18 cellular contexts compared by ENCODE assay signal in the genomic region with DNA sequence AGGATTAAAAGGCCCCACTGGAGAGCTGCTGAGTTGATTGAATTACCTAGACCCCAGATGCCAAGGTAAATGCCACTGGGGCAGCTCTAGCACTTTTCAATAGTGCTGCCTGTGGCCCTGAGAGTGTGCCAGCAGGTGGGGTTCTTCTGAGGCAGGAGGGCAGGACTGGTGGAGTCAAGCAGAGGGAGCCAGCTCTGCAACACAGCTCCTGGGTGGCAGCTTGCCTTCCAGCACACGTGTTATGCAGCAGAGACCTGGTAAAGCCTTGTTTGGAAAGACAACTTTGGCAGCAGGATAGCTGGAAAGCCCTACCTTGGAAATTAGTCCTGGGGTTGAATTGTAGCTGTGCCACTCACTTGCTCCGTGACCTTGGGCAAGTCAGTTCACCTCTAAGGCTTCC.
DNase-seq lines count a peak whose midpoint lies in the region; ATAC-seq and TF ChIP-seq lines count a peak whose summit lies in the region.
"Had no signal": no experiment of that assay in that cellular context is flagged by ENCODE, and none has a peak within 500 bp of the region (broad histone marks: within the 10 kb centered on the region; RNA-seq: fewer than 3 reads in every experiment).

No MANE protein-coding gene starts in this region.

- in situ Hi-C loops in gastrocnemius medialis (cut with MboI; ENCODE audit: low sequenced_read_pairs in 4 of 4) = no loop called here

- H3K4me1 Mint-ChIP-seq in activated T-cell treated with anti-CD3 and anti-CD28 coated beads, Interleukin-2, amount 50 U/mL, for 4 hours (ENCODE audit: low read depth) = no peaks in the 10 kb centered on the region
- H3K4me1 Mint-ChIP-seq: naive thymus-derived CD4-positive, alpha-beta T cell; stimulated activated naive B cell treated with anti-CD40 and anti-IgM and Interleukin-4, amounts not matched to agents 10 μg/mL and 1 μg/mL and 100 μg/mL, for 72 hours had no signal

- H3K4me2 ChIP-seq in Karpas-422 (ENCODE audit: low read depth, low read length, poor library complexity, severe bottlenecking) = no peak overlapping the region
- H3K4me2 ChIP-seq: BLaER1 had no signal

- no peaks in the 10 kb centered on the region for H3K27me3 ChIP-seq in Karpas-422 (ENCODE audit: low read length)
- no peaks in the 10 kb centered on the region for H3K27me3 ChIP-seq in WERI-Rb-1 (ENCODE audit: insufficient read depth, low read depth, severe bottlenecking)
- H3K27me3 ChIP-seq in gastrocnemius medialis = no peaks in the 10 kb centered on the region
- H3K27me3 ChIP-seq: BLaER1, esophagus squamous epithelium, left lung had no signal

- TF ChIP-seq POLR2A in gastrocnemius medialis (IDR thresholded peaks at IDR 0.05) = no peak

- no peaks in the 10 kb centered on the region for H3K9me3 Mint-ChIP-seq in activated T-cell treated with anti-CD3 and anti-CD28 coated beads, Interleukin-2, amount 50 U/mL, for 4 hours
- H3K9me3 Mint-ChIP-seq: stimulated activated naive B cell treated with anti-CD40 and anti-IgM and Interleukin-4, amounts not matched to agents 10 μg/mL and 1 μg/mL and 100 μg/mL, for 72 hours had no signal

- H3K9me3 ChIP-seq in Karpas-422 (ENCODE audit: low read length) (no peaks in the 10 kb centered on the region), WERI-Rb-1 (ENCODE audit: severe bottlenecking) (no peaks in the 10 kb centered on the region), gastrocnemius medialis (no peaks in the 10 kb centered on the region)
- H3K9me3 ChIP-seq: BLaER1, esophagus squamous epithelium, left lung had no signal

- no peaks in the 10 kb centered on the region for H3K36me3 ChIP-seq in Karpas-422 (ENCODE audit: insufficient read depth, low read length)
- H3K36me3 ChIP-seq in WERI-Rb-1 = no peaks in the 10 kb centered on the region
- no peaks in the 10 kb centered on the region for H3K36me3 ChIP-seq in gastrocnemius medialis
- H3K36me3 ChIP-seq: BLaER1, esophagus squamous epithelium, left lung had no signal

- intact Hi-C loops in gastrocnemius medialis (cut with DNase I; ENCODE audit: low total_unique reads) = no loop called here

- peak; percentile 5 for DNase-seq in activated T-cell treated with anti-CD3 and anti-CD28 coated beads, Interleukin-2, amount 50 U/mL, for 4 hours
- DNase-seq in activated T-cell treated with anti-CD3 and anti-CD28 coated beads for 4 hours (no peak), Karpas-422 (peak; percentile 49), WERI-Rb-1 (no peak), gastrocnemius medialis (peak; percentile 19 to 68), coronary artery (ENCODE audit: low spot score) (no peak), RWPE1 (ENCODE audit: low spot score) (no peak)
- DNase-seq: activated T-cell treated with anti-CD3 and anti-CD28 coated beads, Interleukin-2, amount 50 U/mL, for 72 hours; esophagus squamous epithelium; hippocampal formation; left lung; NCI-H1092; NCI-H69; stimulated activated naive B cell treated with anti-CD40 and anti-IgM and Interleukin-4, amounts not matched to agents 10 μg/mL and 1 μg/mL and 100 μg/mL, for 72 hours had no signal

- TF ChIP-seq CTCF in WERI-Rb-1 (IDR thresholded peaks at IDR 0.05; ENCODE audit: low read depth, low read length) (peak; percentile 49), gastrocnemius medialis (IDR thresholded peaks at IDR 0.05 in 4 of 5, conservative IDR thresholded peaks at IDR 0.05 in 1 of 5) (no peak), coronary artery (IDR thresholded peaks at IDR 0.05) (no peak), RWPE1 (conservative IDR thresholded peaks at IDR 0.05; ENCODE audit: low read depth) (no peak)

- POLR2A ChIA-PET in RWPE1 (lab: Yijun Ruan, JAX; ENCODE audit: low non-redundant PET) = no interaction called here

- no peak overlapping the region for H3K9ac ChIP-seq in Karpas-422 (ENCODE audit: low read length)
- H3K9ac ChIP-seq: BLaER1 had no signal

- H2AFZ ChIP-seq in Karpas-422 (ENCODE audit: low read length) = no peak overlapping the region

- H3K4me1 ChIP-seq in Karpas-422 (ENCODE audit: low read length) (no peaks in the 10 kb centered on the region), gastrocnemius medialis (peaks cover 13% of the 10 kb centered on the region in 2 donors)
- H3K4me1 ChIP-seq: BLaER1, esophagus squamous epithelium, left lung had no signal

- H3K4me3 ChIP-seq in Karpas-422 (ENCODE audit: low read length) (no peak overlapping the region), WERI-Rb-1 (ENCODE audit: low read depth, low read length) (no peak overlapping the region), gastrocnemius medialis (no peak overlapping the region), coronary artery (no peak overlapping the region)
- H3K4me3 ChIP-seq: BLaER1, esophagus squamous epithelium, left lung had no signal

- no peaks in the 10 kb centered on the region for H4K20me1 ChIP-seq in Karpas-422 (ENCODE audit: insufficient read depth, low read depth, low read length)
- H4K20me1 ChIP-seq: BLaER1 had no signal

- H3K4me3 Mint-ChIP-seq in activated T-cell treated with anti-CD3 and anti-CD28 coated beads, Interleukin-2, amount 50 U/mL, for 4 hours = no peak overlapping the region
- H3K4me3 Mint-ChIP-seq: activated T-cell treated with anti-CD3 and anti-CD28 coated beads, Interleukin-2, amount 50 U/mL, for 72 hours; dendritic cell treated with granulocyte-macrophage colony-stimulating factor and Interleukin-4, amounts not matched to agents 40 ng/mL and 50 ng/mL, for 4 days; naive thymus-derived CD4-positive, alpha-beta T cell; stimulated activated naive B cell treated with anti-CD40 and anti-IgM and Interleukin-4, amounts not matched to agents 10 μg/mL and 1 μg/mL and 100 μg/mL, for 72 hours had no signal

- H3K79me2 ChIP-seq in Karpas-422 (ENCODE audit: low read length) = no peaks in the 10 kb centered on the region

- H3K27ac ChIP-seq in Karpas-422 (ENCODE audit: low read length) (no peak overlapping the region), WERI-Rb-1 (no peak overlapping the region), gastrocnemius medialis (peak overlapping the region in 3 of 4 donors; percentile 29 to 74 (median 64)), coronary artery (no peak overlapping the region), RWPE1 (no peak overlapping the region)
- H3K27ac ChIP-seq: BLaER1, esophagus squamous epithelium, left lung had no signal

- no peaks in the 10 kb centered on the region for H3K27me3 Mint-ChIP-seq in activated T-cell treated with anti-CD3 and anti-CD28 coated beads, Interleukin-2, amount 50 U/mL, for 4 hours (ENCODE audit: low read depth)
- H3K27me3 Mint-ChIP-seq: dendritic cell treated with granulocyte-macrophage colony-stimulating factor and Interleukin-4, amounts not matched to agents 40 ng/mL and 50 ng/mL, for 4 days; stimulated activated naive B cell treated with anti-CD40 and anti-IgM and Interleukin-4, amounts not matched to agents 10 μg/mL and 1 μg/mL and 100 μg/mL, for 72 hours had no signal

- CTCF ChIA-PET in RWPE1 (lab: Yijun Ruan, JAX) = no interaction called here

- no peak for ATAC-seq in activated T-cell treated with anti-CD3 and anti-CD28 coated beads, Interleukin-2, amount 50 U/mL, for 4 hours
- ATAC-seq in gastrocnemius medialis (peak; percentile 78 to 89), GM19328 (IDR thresholded peaks at IDR 0.05; ENCODE audit: unreplicated experiment) (no peak)
- ATAC-seq: activated T-cell treated with anti-CD3 and anti-CD28 coated beads, Interleukin-2, amount 50 U/mL, for 72 hours; left lung; naive thymus-derived CD4-positive, alpha-beta T cell; stimulated activated naive B cell treated with anti-CD40 and anti-IgM and Interleukin-4, amounts not matched to agents 10 μg/mL and 1 μg/mL and 100 μg/mL, for 72 hours had no signal

- H3K36me3 Mint-ChIP-seq in activated T-cell treated with anti-CD3 and anti-CD28 coated beads, Interleukin-2, amount 50 U/mL, for 4 hours (ENCODE audit: insufficient read depth) = no peaks in the 10 kb centered on the region
- H3K36me3 Mint-ChIP-seq: naive thymus-derived CD4-positive, alpha-beta T cell; stimulated activated naive B cell treated with anti-CD40 and anti-IgM and Interleukin-4, amounts not matched to agents 10 μg/mL and 1 μg/mL and 100 μg/mL, for 72 hours had no signal

- no peaks in the 10 kb centered on the region for H3K9me2 ChIP-seq in Karpas-422 (replicated peaks; ENCODE audit: insufficient read depth, low read length)

Comparison
In these comparisons a context has a peak if more than half of its experiments do, and no peak if none do; other contexts are left out.
1. DNase-seq: peak in activated T-cell treated with anti-CD3 and anti-CD28 coated beads, Interleukin-2, amount 50 U/mL, for 4 hours (single experiment), Karpas-422 (single experiment) and gastrocnemius medialis (2 of 2); none in activated T-cell treated with anti-CD3 and anti-CD28 coated beads for 4 hours (single experiment), WERI-Rb-1 (single experiment), coronary artery (single experiment) and RWPE1 (single experiment).
2. ATAC-seq: peak in gastrocnemius medialis (2 of 2); none in activated T-cell treated with anti-CD3 and anti-CD28 coated beads, Interleukin-2, amount 50 U/mL, for 4 hours (0 of 2) and GM19328 (single experiment).
3. H3K27ac ChIP-seq: peak in gastrocnemius medialis (3 of 4); none in Karpas-422 (single experiment), WERI-Rb-1 (single experiment), coronary artery (0 of 2) and RWPE1 (single experiment).